1 cellular context compared by ENCODE assay signal in genomic region chr1:24934300-24935195, GRCh38.
TF ChIP-seq lines count a peak whose summit lies in the region.

No MANE protein-coding gene starts in this region.

TF ChIP-seq in GM23338, 12 proteins besides CTCF, POLR2A, EP300 and RAD21 (continued from another document):
- no peak for TF ChIP-seq ZNF462 (CRISPR knock-in tag; IDR thresholded peaks at IDR 0.05)
- no peak for TF ChIP-seq ETS1 (IDR thresholded peaks at IDR 0.05)
- no peak for TF ChIP-seq POLR2AphosphoS5 (IDR thresholded peaks at IDR 0.05; ENCODE audit: low read depth)
- no peak for TF ChIP-seq ZNF114 (CRISPR knock-in tag; IDR thresholded peaks at IDR 0.05)
- TF ChIP-seq STAT1 (IDR thresholded peaks at IDR 0.05; ENCODE audit: unreplicated experiment), result no peak
- no peak for TF ChIP-seq ZNF331 (CRISPR knock-in tag; IDR thresholded peaks at IDR 0.05; ENCODE audit: low read depth)
- no peak for TF ChIP-seq CREB1 (CRISPR knock-in tag; IDR thresholded peaks at IDR 0.05; ENCODE audit: low read depth)
- no peak for TF ChIP-seq JUNB (IDR thresholded peaks at IDR 0.05; ENCODE audit: unreplicated experiment)
